21 cellular contexts compared by ENCODE assay signal in the genomic region with DNA sequence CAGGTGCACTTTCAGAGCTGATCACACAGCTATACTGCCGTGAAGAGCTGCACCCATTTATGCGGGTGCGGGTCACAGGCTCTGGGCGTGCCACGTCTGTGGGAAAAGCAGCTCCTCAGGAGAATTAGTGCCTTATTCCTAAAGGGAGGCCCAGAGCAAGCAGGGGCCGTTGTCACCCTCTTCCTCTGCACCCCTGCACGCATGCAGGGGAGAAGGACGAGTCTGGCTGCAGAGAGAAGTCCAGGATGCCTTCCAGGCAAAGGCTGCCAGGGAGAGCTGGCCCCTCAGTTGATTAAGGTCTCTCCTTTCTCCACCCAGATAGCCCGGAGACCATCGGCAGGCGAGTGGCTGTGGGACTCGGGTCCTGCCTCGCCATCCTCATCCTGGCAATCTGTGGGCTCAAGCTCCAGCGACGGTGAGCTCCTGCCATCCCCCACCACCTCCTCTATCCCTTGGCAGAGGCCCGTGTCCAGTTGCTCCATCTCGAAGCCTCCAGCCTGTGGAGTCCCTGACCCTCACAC. TPM values are rescaled to one million over a fixed set of nuclear protein-coding genes. Genes with fewer than 3 reads are reported as not detected.
A peak's percentile ranks its signal among the peaks of the same experiment; 100 is the strongest.
DNase-seq lines count a peak whose midpoint lies in the region; ATAC-seq and TF ChIP-seq lines count a peak whose summit lies in the region.
"Had no signal": no experiment of that assay in that cellular context is flagged by ENCODE, and none has a peak within 500 bp of the region (broad histone marks: within the 10 kb centered on the region; RNA-seq: fewer than 3 reads in every experiment).

No MANE protein-coding gene starts in this region.

- H3K4me1 ChIP-seq in ovary (ENCODE audit: insufficient read depth) (peaks cover 3% of the 10 kb centered on the region), mammary epithelial cell (ENCODE audit: insufficient read depth, low read length) (no peaks in the 10 kb centered on the region)
- H3K4me1 ChIP-seq: BE2C, HAP-1, pancreas had no signal

- H3K27me3 ChIP-seq in ovary, result no peaks in the 10 kb centered on the region
- H3K27me3 ChIP-seq in mammary epithelial cell (ENCODE audit: insufficient read depth, low read length), result no peaks in the 10 kb centered on the region
- H3K27me3 ChIP-seq: BE2C, pancreas had no signal

- no peaks in the 10 kb centered on the region for H3K79me2 ChIP-seq in mammary epithelial cell (ENCODE audit: insufficient read depth, low read length)

- H3K9me3 ChIP-seq in ovary, result no peaks in the 10 kb centered on the region
- no peaks in the 10 kb centered on the region for H3K9me3 ChIP-seq in mammary epithelial cell (replicated peaks; ENCODE audit: insufficient read depth, low read length)
- H3K9me3 ChIP-seq: BE2C, HAP-1, MG63, pancreas, SK-N-SH had no signal

- in situ Hi-C loops in mammary epithelial cell (cut with MboI; ENCODE audit: low sequenced_read_pairs in 2 of 2), result no loop called here

- TF ChIP-seq POLR2A in GM18505 (IDR thresholded peaks at IDR 0.05; ENCODE audit: borderline replicate concordance, extremely low read depth, insufficient read depth, insufficient read length) (peak; percentile 38), ovary (IDR thresholded peaks at IDR 0.05) (no peak)

- H3K27ac Mint-ChIP-seq in activated B cell treated with CpG ODN at 0.5 μM for 24 hours, result peak overlapping the region; percentile 98
- H3K27ac Mint-ChIP-seq: stimulated activated naive CD8-positive, alpha-beta T cell treated with anti-CD3 and anti-CD28 coated beads, Interleukin-15, amount 100 ng/mL, for 72 hours had no signal

- 77 to 83% (median 81%) methylated on average over 17 of the region's 17 CpGs for WGBS in ovary, 3 donors
- 84% methylated on average over 14 of the region's 17 CpGs for WGBS in mammary epithelial cell (ENCODE audit: low coverage, missing lambda C conversion rate)

- no peak for TF ChIP-seq EP300 in ovary (IDR thresholded peaks at IDR 0.05)

- H3K9ac ChIP-seq in mammary epithelial cell (ENCODE audit: insufficient read depth, low read length), result no peak overlapping the region
- H3K9ac ChIP-seq: SK-N-SH had no signal

- H3K27me3 Mint-ChIP-seq in activated B cell treated with CpG ODN at 0.5 μM for 24 hours, result peaks cover 2% of the 10 kb centered on the region

- H3K4me2 ChIP-seq in mammary epithelial cell (ENCODE audit: insufficient read depth, low read depth, low read length), result no peak overlapping the region
- H3K4me2 ChIP-seq: SK-N-SH had no signal

- CTCF ChIA-PET in activated B cell treated with CpG ODN at 0.5 μM for 24 hours (lab: Charles Lee), result interaction anchor here (2.4 kb wide), 1 partner anchor 14 kb away, joined by 7 read pairs; no protein-coding TSS in a partner anchor
- CTCF ChIA-PET in mammary epithelial cell (lab: Charles Lee; ENCODE audit: low non-redundant PET), result interaction anchor here (0.6 kb wide), 1 partner anchor 12 kb away, joined by 3 read pairs; no protein-coding TSS in a partner anchor

- dilution Hi-C loops in mammary epithelial cell (cut with HindIII; ENCODE audit: low sequenced_read_pairs), result no loop called here

- POLR2A ChIA-PET in activated B cell treated with CpG ODN at 0.5 μM for 24 hours (lab: Charles Lee), result interaction anchor here (1.0 to 11.2 kb wide), 9 partner anchors 8 to 133 kb away, joined by 3 to 645 read pairs (median 26); a partner anchor contains a TSS

- H3K4me3 ChIP-seq in ovary (no peak overlapping the region), mammary epithelial cell (replicated peaks in 1 of 3; ENCODE audit: insufficient read depth in 1 of 3, low read depth in 2 of 3, low read length in 3 of 3) (no peak overlapping the region)
- H3K4me3 ChIP-seq: HAP-1, MG63, pancreas had no signal

- peaks cover 82% of the 10 kb centered on the region for H3K36me3 Mint-ChIP-seq in activated B cell treated with CpG ODN at 0.5 μM for 24 hours (ENCODE audit: low read depth)

- no peak overlapping the region for H2AFZ ChIP-seq in mammary epithelial cell (ENCODE audit: low read depth, low read length)

- H3K27ac ChIP-seq in ovary, result no peak overlapping the region
- no peak overlapping the region for H3K27ac ChIP-seq in mammary epithelial cell (ENCODE audit: insufficient read depth, low read depth, low read length)
- H3K27ac ChIP-seq: pancreas had no signal

- H4K20me1 ChIP-seq in mammary epithelial cell (ENCODE audit: insufficient read depth, low read length), result no peaks in the 10 kb centered on the region

- TF ChIP-seq CTCF in activated B cell treated with CpG ODN at 0.5 μM for 24 hours (IDR thresholded peaks at IDR 0.05) (no peak), ovary (IDR thresholded peaks at IDR 0.05) (no peak), mammary epithelial cell (conservative IDR thresholded peaks at IDR 0.05 in 1 of 2, IDR thresholded peaks at IDR 0.05 in 1 of 2; ENCODE audit: extremely low read depth in 1 of 2, insufficient read depth in 1 of 2, low read depth in 1 of 2, low read length in 2 of 2) (no peak)

- H3K4me3 Mint-ChIP-seq in activated B cell treated with CpG ODN at 0.5 μM for 24 hours, result no peak overlapping the region
- H3K4me3 Mint-ChIP-seq: stimulated activated naive CD8-positive, alpha-beta T cell treated with anti-CD3 and anti-CD28 coated beads, Interleukin-15, amount 100 ng/mL, for 72 hours had no signal

- DNase-seq in activated B cell treated with CpG ODN at 0.5 μM for 24 hours, result peak; percentile 14
- DNase-seq in ovary, result peak in 4 of 5 donors; percentile 13 to 23 (median 14)
- DNase-seq in mammary epithelial cell, result no peak
- no peak for DNase-seq in T-helper 1 cell
- DNase-seq: activated naive CD4-positive, alpha-beta T cell; BE2C; glutamatergic neuron; islet precursor cell; MG63; NCI-H2029; NCI-H524 treated with DMSO at 0.1 percent for 48 hours; PC-3; SK-N-SH had no signal

- H3K36me3 ChIP-seq in ovary, result no peaks in the 10 kb centered on the region
- no peaks in the 10 kb centered on the region for H3K36me3 ChIP-seq in mammary epithelial cell (ENCODE audit: insufficient read depth, low read length)
- H3K36me3 ChIP-seq: BE2C, HAP-1, MG63, pancreas had no signal

- no peaks in the 10 kb centered on the region for H3K9me3 Mint-ChIP-seq in activated B cell treated with CpG ODN at 0.5 μM for 24 hours
- H3K9me3 Mint-ChIP-seq: stimulated activated naive CD8-positive, alpha-beta T cell treated with anti-CD3 and anti-CD28 coated beads, Interleukin-15, amount 100 ng/mL, for 72 hours had no signal

- intact Hi-C loops in activated B cell treated with CpG ODN at 0.5 μM for 24 hours (cut with micrococcal nuclease), result loop anchor here (5.0 to 10.0 kb wide), 2 partner anchors 280 to 368 kb away; no protein-coding TSS in a partner anchor
- intact Hi-C loops in ovary (cut with DNase I), result loop anchor here in 3 of 4 donors (5.0 to 10.0 kb wide), 3 partner anchors 70 to 150 kb away; a partner anchor contains a TSS
- intact Hi-C loops in mammary epithelial cell (cut with micrococcal nuclease), result no loop called here

- no TSS peak for BruUV-seq in mammary epithelial cell (replicated peaks; lab: Mats Ljungman, UMichigan)

- H3K4me1 Mint-ChIP-seq in activated B cell treated with CpG ODN at 0.5 μM for 24 hours, result peaks cover 93% of the 10 kb centered on the region

- ATAC-seq in GM18505 (IDR thresholded peaks at IDR 0.05; ENCODE audit: unreplicated experiment) (no peak), activated B cell treated with CpG ODN at 0.5 μM for 24 hours (ENCODE audit: low read depth) (no peak), GM19463 (IDR thresholded peaks at IDR 0.05; ENCODE audit: unreplicated experiment) (no peak)
- ATAC-seq: pancreas; PC-3; stimulated activated naive CD8-positive, alpha-beta T cell treated with anti-CD3 and anti-CD28 coated beads, Interleukin-15, amount 100 ng/mL, for 72 hours had no signal

RNA-seq across cellular contexts. Expression of a gene that starts 3.1 kb away (rescaled TPM):
- total RNA-seq in activated B cell treated with CpG ODN at 0.5 μM for 24 hours (5.1 and 6.0 TPM in 2 replicates), ovary (1 to 10 TPM in 5 of 7 donors, under 1 TPM in 2; 0.11 to 5.0 (median 1.8) TPM), mammary epithelial cell (not detected)
- polyA plus RNA-seq in ovary (under 1 TPM; 0.32 to 0.67 TPM), mammary epithelial cell (not detected)
- polyA minus RNA-seq in mammary epithelial cell, result not detected
- total RNA-seq: activated CD8-positive, alpha-beta memory T cell treated with anti-CD3 and anti-CD28 coated beads for 36 hours; PC-3 had no signal
- polyA plus RNA-seq: esophagus, SK-N-SH had no signal

RNA-seq across cellular contexts. Expression of a gene that starts 13.7 kb away (rescaled TPM):
- total RNA-seq in activated B cell treated with CpG ODN at 0.5 μM for 24 hours, result 0.16 TPM in 1 of 2 replicates, not detected in the other
- under 1 TPM in 4 of 7 donors, not detected in 3; 0.15 to 0.43 (median 0.21) TPM for total RNA-seq in ovary
- under 1 TPM in 1 of 2 donors, not detected in 1; 0.12 TPM for polyA plus RNA-seq in ovary
- not detected for total RNA-seq in mammary epithelial cell
- polyA plus RNA-seq in mammary epithelial cell, result not detected
- polyA minus RNA-seq in mammary epithelial cell, result not detected
- total RNA-seq: PC-3 had no signal
- polyA plus RNA-seq: esophagus, SK-N-SH had no signal

RNA-seq across cellular contexts. Expression of a gene that starts 15.6 kb away (rescaled TPM):
- total RNA-seq in activated B cell treated with CpG ODN at 0.5 μM for 24 hours (920 and 1,096 TPM in 2 replicates), ovary (100 to 1,000 TPM in 5 of 7 donors, 10 to 100 TPM in 2; 54.2 to 264 (median 137) TPM), mammary epithelial cell (1 to 10 TPM in 1 of 2 donors, under 1 TPM in 1; 0.71 to 1.3 TPM)
- polyA plus RNA-seq in ovary (10 to 100 TPM; 79.4 to 94.2 TPM), mammary epithelial cell (0.71 TPM)
- not detected for polyA minus RNA-seq in mammary epithelial cell

RNA-seq across cellular contexts. Expression of a gene that starts 26.3 kb away (rescaled TPM):
- total RNA-seq in activated B cell treated with CpG ODN at 0.5 μM for 24 hours (not detected in 2 replicates), ovary (not detected), mammary epithelial cell (not detected)
- polyA plus RNA-seq in ovary (not detected), mammary epithelial cell (not detected)
- not detected for polyA minus RNA-seq in mammary epithelial cell
- total RNA-seq: activated CD8-positive, alpha-beta memory T cell treated with anti-CD3 and anti-CD28 coated beads for 36 hours; PC-3 had no signal
- polyA plus RNA-seq: esophagus, SK-N-SH had no signal

RNA-seq across cellular contexts. Expression of a gene that starts 52.6 kb away (rescaled TPM):
- total RNA-seq in activated B cell treated with CpG ODN at 0.5 μM for 24 hours (0.22 and 0.31 TPM in 2 replicates), ovary (100 to 1,000 TPM in 3 of 7 donors, 10 to 100 TPM in 4; 58.0 to 146 (median 94.2) TPM), mammary epithelial cell (not detected)
- polyA plus RNA-seq in ovary (100 to 1,000 TPM in 1 of 2 donors, 1 to 10 TPM in 1; 1.1 to 106 TPM), mammary epithelial cell (not detected)
- polyA minus RNA-seq in mammary epithelial cell, result not detected
- total RNA-seq: activated CD8-positive, alpha-beta memory T cell treated with anti-CD3 and anti-CD28 coated beads for 36 hours; mononuclear cell; PC-3 had no signal
- polyA plus RNA-seq: esophagus, SK-N-SH had no signal

Comparison
In these comparisons a context has a peak if more than half of its experiments do, and no peak if none do; other contexts are left out.
1. DNase-seq: peak in activated B cell treated with CpG ODN at 0.5 μM for 24 hours (single experiment) and ovary (4 of 5); none in mammary epithelial cell (single experiment) and T-helper 1 cell (0 of 5).
2. RNA of a gene that starts 15.6 kb away (total RNA-seq): 920 to 1,096 TPM in activated B cell treated with CpG ODN at 0.5 μM for 24 hours and 54.2 to 264 TPM in ovary; 0.71 to 1.3 TPM in mammary epithelial cell; every median in the first group is over 10 times any median in the second.